ENCODE assay signal across 25 cellular contexts in genomic region chr15:73048624-73049295, GRCh38. TPM values are rescaled to one million over a fixed set of nuclear protein-coding genes. Genes with fewer than 3 reads are reported as not detected.
A peak's percentile ranks its signal among the peaks of the same experiment; 100 is the strongest.
DNase-seq lines count a peak whose midpoint lies in the region; ATAC-seq, FAIRE-seq and TF ChIP-seq lines count a peak whose summit lies in the region.
"Had no signal": no experiment of that assay in that cellular context is flagged by ENCODE, and none has a peak within 500 bp of the region (broad histone marks: within the 10 kb centered on the region; RNA-seq: fewer than 3 reads in every experiment).

No MANE protein-coding gene starts in this region.

- H3K4me1 Mint-ChIP-seq in endothelial cell (ENCODE audit: unreplicated experiment) (peaks cover 29% of the 10 kb centered on the region), nephron progenitor cell (peaks cover 34% of the 10 kb centered on the region)

- peak overlapping the region; percentile 2 for H3K27ac Mint-ChIP-seq in endothelial cell (ENCODE audit: unreplicated experiment)
- H3K27ac Mint-ChIP-seq in nephron progenitor cell, result peak overlapping the region; percentile 7
- H3K27ac Mint-ChIP-seq: CD14-positive monocyte; CD8-positive, alpha-beta memory T cell had no signal

- FAIRE-seq in HTR-8/SVneo (lab: Jason Lieb, UNC), result peak; percentile 88
- FAIRE-seq: GM12892, GM19239 had no signal

- TF ChIP-seq CTCF in endothelial cell (IDR thresholded peaks at IDR 0.05; ENCODE audit: unreplicated experiment) (no peak), nephron progenitor cell (IDR thresholded peaks at IDR 0.05) (no peak)

- H3K27me3 Mint-ChIP-seq in endothelial cell (ENCODE audit: unreplicated experiment) (peaks cover 7% of the 10 kb centered on the region), nephron progenitor cell (ENCODE audit: low read depth, poor library complexity) (peaks cover 8% of the 10 kb centered on the region)

- H3K9me3 Mint-ChIP-seq in endothelial cell (ENCODE audit: unreplicated experiment) (no peaks in the 10 kb centered on the region), nephron progenitor cell (no peaks in the 10 kb centered on the region)
- H3K9me3 Mint-ChIP-seq: CD8-positive, alpha-beta memory T cell had no signal

- peaks cover 6% of the 10 kb centered on the region for H3K36me3 Mint-ChIP-seq in endothelial cell (ENCODE audit: low read depth, unreplicated experiment)
- no peaks in the 10 kb centered on the region for H3K36me3 Mint-ChIP-seq in nephron progenitor cell (ENCODE audit: low read depth)

- ATAC-seq in GM21717 (IDR thresholded peaks at IDR 0.05; ENCODE audit: unreplicated experiment), result no peak
- ATAC-seq: HCT116, Panc1 had no signal

- no peak overlapping the region for H3K4me3 Mint-ChIP-seq in endothelial cell (ENCODE audit: unreplicated experiment)
- no peak overlapping the region for H3K4me3 Mint-ChIP-seq in nephron progenitor cell

- DNase-seq in NCI-H82 (lab: John Stamatoyannopoulos, UW) (peak; percentile 38), NCI-H82 treated with DMSO at 0.1 percent for 48 hours (lab: John Stamatoyannopoulos, UW; ENCODE audit: unreplicated experiment) (no peak), HTR-8/SVneo (ENCODE audit: insufficient read length, low spot score) (no peak), endothelial cell (ENCODE audit: low spot score) (no peak), nephron progenitor cell (no peak), NCI-H2196 (lab: John Stamatoyannopoulos, UW; ENCODE audit: unreplicated experiment) (no peak)
- DNase-seq: 8988T; ACHN; BE2C; CD8-positive, alpha-beta memory T cell; DMS 273 treated with DMSO at 0.1 percent for 48 hours; DND-41; Kasumi-1; NCI-H1092 treated with DMSO at 0.1 percent for 48 hours; NCI-H1436; NCI-H187 treated with DMSO at 0.1 percent for 48 hours; NCI-H2171 treated with DMSO at 0.1 percent for 48 hours; NCI-H524 treated with DMSO at 0.1 percent for 48 hours; SHP77 had no signal

RNA-seq across cellular contexts. Expression of gene NEO1, which starts 3.5 kb away (rescaled TPM):
- 140 TPM for total RNA-seq in endothelial cell (ENCODE audit: unreplicated experiment)
